ENCODE assay signal across 8 cellular contexts in genomic region chr11:36508743-36509142, GRCh38. TPM values are rescaled to one million over a fixed set of nuclear protein-coding genes. Genes with fewer than 3 reads are reported as not detected.
DNase-seq lines count a peak whose midpoint lies in the region; ATAC-seq lines count a peak whose summit lies in the region.

No MANE protein-coding gene starts in this region.

- peaks cover 11% of the 10 kb centered on the region for H3K79me1 ChIP-seq in trophoblast cell (ENCODE audit: low read length)

- H2AK5ac ChIP-seq in trophoblast cell (ENCODE audit: low read length), result no peak overlapping the region

- no peak overlapping the region for H4K91ac ChIP-seq in trophoblast cell (ENCODE audit: low read depth, low read length)

- ATAC-seq in GM21390 (IDR thresholded peaks at IDR 0.05; ENCODE audit: unreplicated experiment), result no peak

- 17 to 19% methylated on average over 3 of the region's 3 CpGs for WGBS in esophagus, 2 donors
- WGBS in trophoblast cell (ENCODE audit: extremely low coverage, insufficient coverage, insufficient read length), result no CpG with 5 or more reads among the region's 3 CpGs

- no peak overlapping the region for H2BK120ac ChIP-seq in trophoblast cell (ENCODE audit: insufficient read depth, low read length, poor library complexity)

- no peak overlapping the region for H3K18ac ChIP-seq in trophoblast cell (ENCODE audit: low read length)

- peak overlapping the region; percentile 60; the same call in 1 of the 2 replicates for H3K27ac ChIP-seq in SJCRH30
- H3K27ac ChIP-seq in esophagus (ENCODE audit: low read depth in 2 of 2, low read length in 1 of 2), result no peak overlapping the region
- H3K27ac ChIP-seq in trophoblast cell (ENCODE audit: low read depth, low read length), result no peak overlapping the region

- H3K36me3 ChIP-seq in ES-I3 (ENCODE audit: insufficient read depth, low read length) (no peaks in the 10 kb centered on the region), SJCRH30 (no peaks in the 10 kb centered on the region), esophagus (ENCODE audit: control insufficient read depth in 2 of 2, insufficient read depth in 2 of 2, low read length in 1 of 2) (no peaks in the 10 kb centered on the region), trophoblast cell (ENCODE audit: control insufficient read depth in 1 of 2, insufficient read depth in 2 of 2, low read length in 2 of 2) (no peaks in the 10 kb centered on the region)

- no peak overlapping the region for H3K14ac ChIP-seq in trophoblast cell (ENCODE audit: low read length)

- H3K9me3 ChIP-seq in ES-I3 (ENCODE audit: control insufficient read depth, insufficient read depth, low read length) (peaks cover 3% of the 10 kb centered on the region; the same call in 1 of the 2 replicates), SJCRH30 (replicated peaks) (no peaks in the 10 kb centered on the region), esophagus (ENCODE audit: control insufficient read depth in 2 of 2, insufficient read depth in 1 of 2, low read depth in 1 of 2, low read length in 1 of 2) (no peaks in the 10 kb centered on the region), trophoblast cell (ENCODE audit: insufficient read depth, low read depth, low read length) (peaks cover under 1% of the 10 kb centered on the region)

- H3K9ac ChIP-seq in ES-I3 (ENCODE audit: low read depth, low read length), result peak overlapping the region; percentile 55; the same call in 1 of the 2 replicates
- no peak overlapping the region for H3K9ac ChIP-seq in trophoblast cell (ENCODE audit: low read length)

- H3K4me1 ChIP-seq in ES-I3 (ENCODE audit: insufficient read depth, low read length) (no peaks in the 10 kb centered on the region), SJCRH30 (no peaks in the 10 kb centered on the region), esophagus (ENCODE audit: control insufficient read depth in 2 of 2, insufficient read depth in 2 of 2, low read length in 1 of 2) (no peaks in the 10 kb centered on the region), trophoblast cell (ENCODE audit: control insufficient read depth in 1 of 2, insufficient read depth in 2 of 2, low read length in 2 of 2) (peaks cover 0 to 4% of the 10 kb centered on the region in 2 experiments)

- peaks cover 6% of the 10 kb centered on the region for H3K79me2 ChIP-seq in trophoblast cell (ENCODE audit: control insufficient read depth, insufficient read depth, low read length, poor library complexity)

- H2BK5ac ChIP-seq in trophoblast cell (ENCODE audit: low read depth, low read length, poor library complexity), result no peak overlapping the region

- H3K27me3 ChIP-seq in SJCRH30 (no peaks in the 10 kb centered on the region), esophagus (ENCODE audit: control insufficient read depth in 1 of 2, insufficient read depth in 2 of 2, low read length in 2 of 2) (no peaks in the 10 kb centered on the region), trophoblast cell (ENCODE audit: insufficient read depth, low read length) (no peaks in the 10 kb centered on the region)

- H3K4me2 ChIP-seq in trophoblast cell (ENCODE audit: low read length), result peak overlapping the region; percentile 62

- peak overlapping the region; percentile 24 for H3K4ac ChIP-seq in trophoblast cell (ENCODE audit: low read depth, low read length)

- H3K23ac ChIP-seq in trophoblast cell (ENCODE audit: low read length), result no peak overlapping the region

- H2AFZ ChIP-seq in trophoblast cell (ENCODE audit: insufficient read depth, low read length, poor library complexity), result no peak overlapping the region

- no peak overlapping the region for H4K12ac ChIP-seq in trophoblast cell (ENCODE audit: low read depth, low read length)

- DNase-seq in SJCRH30 (peak in 1 of 2 experiments; percentile 30), trophoblast cell (no peak), NCI-H226 (no peak), NCI-H1694 treated with DMSO at 0.1 percent for 48 hours (lab: John Stamatoyannopoulos, UW) (no peak), DMS 273 treated with DMSO at 0.1 percent for 48 hours (lab: John Stamatoyannopoulos, UW) (no peak)

- H3K4me3 ChIP-seq in SJCRH30 (peak overlapping the region; percentile 91), esophagus (ENCODE audit: low read depth in 1 of 2, low read length in 2 of 2) (peak overlapping the region; percentile 35 to 73), trophoblast cell (ENCODE audit: low read depth, low read length) (no peak overlapping the region)

- no peak overlapping the region for H4K8ac ChIP-seq in trophoblast cell (ENCODE audit: low read depth, low read length)

- no peak overlapping the region for H2BK12ac ChIP-seq in trophoblast cell (ENCODE audit: low read length)

RNA-seq across cellular contexts. Expression of gene TRAF6, which starts 1.3 kb away (rescaled TPM):
- total RNA-seq in SJCRH30 (2014; rRNA removed; shearing (Covaris generic)), result 10.4 and 12.3 TPM in 2 replicates
- polyA plus RNA-seq in esophagus, result 1 to 10 TPM; 1.9 to 3.7 TPM
- polyA plus RNA-seq in trophoblast cell (2013), result 10.6 and 12.0 TPM in 2 replicates

RNA-seq across cellular contexts. Expression of gene RAG1, which starts 59.1 kb away (rescaled TPM):
- total RNA-seq in SJCRH30 (2014; rRNA removed; shearing (Covaris generic)), result 0.18 and 0.53 TPM in 2 replicates
- under 1 TPM; 0.18 to 0.29 TPM for polyA plus RNA-seq in esophagus
- polyA plus RNA-seq in trophoblast cell (2013), result 1.3 and 1.4 TPM in 2 replicates
